Comparison of ENCODE assay signal across 11 cellular contexts in the genomic region with DNA sequence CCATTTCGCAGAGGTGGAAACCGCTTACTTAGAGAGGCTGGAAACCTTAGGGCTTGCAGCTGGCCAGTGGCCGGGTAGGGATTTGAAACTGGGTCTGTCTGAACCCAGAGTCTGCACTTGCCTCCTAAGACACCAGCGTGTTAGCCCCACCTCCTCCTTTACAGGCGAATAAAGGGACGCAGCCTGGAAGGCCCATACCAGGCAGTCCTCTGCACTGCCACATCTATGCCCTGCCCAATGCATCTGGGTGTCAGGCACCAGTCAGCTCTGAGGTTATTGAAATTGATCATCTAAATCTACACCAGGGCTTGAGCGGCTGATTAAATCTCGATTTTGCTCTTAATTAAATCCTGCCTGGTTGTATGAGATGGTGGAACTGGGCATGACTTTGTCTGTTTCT. TPM values are rescaled to one million over a fixed set of nuclear protein-coding genes. Genes with fewer than 3 reads are reported as not detected.
A peak's percentile ranks its signal among the peaks of the same experiment; 100 is the strongest.
DNase-seq lines count a peak whose midpoint lies in the region; ATAC-seq and TF ChIP-seq lines count a peak whose summit lies in the region.
"Had no signal": no experiment of that assay in that cellular context is flagged by ENCODE, and none has a peak within 500 bp of the region (broad histone marks: within the 10 kb centered on the region; RNA-seq: fewer than 3 reads in every experiment).

No MANE protein-coding gene starts in this region.

- H3K36me3 ChIP-seq in GM23338 (ENCODE audit: insufficient read depth) (no peaks in the 10 kb centered on the region), neuronal stem cell (replicated peaks in 1 of 2; ENCODE audit: control insufficient read depth in 2 of 2, insufficient read depth in 2 of 2, low read length in 2 of 2) (no peaks in the 10 kb centered on the region), HAP-1 (replicated peaks) (no peaks in the 10 kb centered on the region)
- H3K36me3 ChIP-seq: ovary had no signal

- H2AK5ac ChIP-seq in neuronal stem cell (ENCODE audit: low read depth, low read length): no peak overlapping the region

- H3K4me2 ChIP-seq in GM23338 (peak overlapping the region; percentile 90), neuronal stem cell (ENCODE audit: insufficient read depth, low read length, poor library complexity, severe bottlenecking) (peak overlapping the region; percentile 21)

- H4K20me1 ChIP-seq in GM23338 (replicated peaks; ENCODE audit: insufficient read depth): no peaks in the 10 kb centered on the region

- H3F3A ChIP-seq in GM23338 (replicated peaks; ENCODE audit: low read depth): 0 out of 2 replicates have a peak, but pooled peaks cover 3% of the 10 kb centered on the region

- H3K36me3 Mint-ChIP-seq in GM23338 (ENCODE audit: low read depth): no peaks in the 10 kb centered on the region
- H3K36me3 Mint-ChIP-seq: activated naive CD4-positive, alpha-beta T cell treated with anti-CD3 and anti-CD28 coated beads, Interleukin-2, amount 10 ng/mL, durations not matched to agents 7 days and 5 days had no signal

- peak; percentile 49 for DNase-seq in GM23338 (ENCODE audit: low spot score)
- no peak for DNase-seq in dorsolateral prefrontal cortex
- no peak for DNase-seq in neuronal stem cell (ENCODE audit: low spot score)
- DNase-seq in NCI-H446 (lab: John Stamatoyannopoulos, UW): no peak
- DNase-seq in HAP-1 (ENCODE audit: low spot score in 2 of 2): no peak
- no peak for DNase-seq in EL
- DNase-seq: activated CD4-positive, alpha-beta T cell treated with anti-CD3 and anti-CD28 coated beads for 1 hour; activated naive CD4-positive, alpha-beta T cell treated with anti-CD3 and anti-CD28 coated beads, Interleukin-2, amount 10 ng/mL, durations not matched to agents 7 days and 5 days; NCI-H226; ovary; SHP77 treated with DMSO at 0.1 percent for 48 hours had no signal

- no peak for TF ChIP-seq CTCF in GM23338 (conservative IDR thresholded peaks at IDR 0.05; ENCODE audit: low read depth in 2 of 2)
- TF ChIP-seq CTCF in dorsolateral prefrontal cortex (IDR thresholded peaks at IDR 0.05 in 54 of 56, conservative IDR thresholded peaks at IDR 0.05 in 2 of 56; ENCODE audit: low read depth in 1 of 56, partially characterized antibody in 56 of 56): no peak

- no peak overlapping the region for H2BK5ac ChIP-seq in neuronal stem cell (ENCODE audit: low read length)

- peaks cover 22% of the 10 kb centered on the region for H3K27me3 Mint-ChIP-seq in GM23338 (ENCODE audit: insufficient read depth, low read depth, poor library complexity)

- H3K18ac ChIP-seq in neuronal stem cell (ENCODE audit: low read length): no peak overlapping the region

- no peak overlapping the region for H3K9ac ChIP-seq in neuronal stem cell (ENCODE audit: low read depth, low read length, poor library complexity)

- H3K9me3 ChIP-seq in neuronal stem cell (replicated peaks in 1 of 2; ENCODE audit: control insufficient read depth in 2 of 2, insufficient read depth in 1 of 2, low read depth in 1 of 2, low read length in 2 of 2) (no peaks in the 10 kb centered on the region), HAP-1 (no peaks in the 10 kb centered on the region)
- H3K9me3 ChIP-seq: ovary had no signal

- H3K27ac ChIP-seq in GM23338 (ENCODE audit: low read depth) (no peak overlapping the region), dorsolateral prefrontal cortex (peak overlapping the region in 4 of 59 donors; percentile 36 to 68 (median 46)), neuronal stem cell (replicated peaks; ENCODE audit: low read length) (no peak overlapping the region)
- H3K27ac ChIP-seq: ovary had no signal

- H3K27ac Mint-ChIP-seq in GM23338: no peak overlapping the region
- H3K27ac Mint-ChIP-seq: activated naive CD4-positive, alpha-beta T cell treated with anti-CD3 and anti-CD28 coated beads, Interleukin-2, amount 10 ng/mL, durations not matched to agents 7 days and 5 days had no signal

- H2BK12ac ChIP-seq in neuronal stem cell (ENCODE audit: low read length): no peak overlapping the region

- H3K79me2 ChIP-seq in GM23338 (replicated peaks; ENCODE audit: insufficient read depth): no peaks in the 10 kb centered on the region

- H3K9me3 Mint-ChIP-seq in GM23338: no peaks in the 10 kb centered on the region
- H3K9me3 Mint-ChIP-seq: activated naive CD4-positive, alpha-beta T cell treated with anti-CD3 and anti-CD28 coated beads, Interleukin-2, amount 10 ng/mL, durations not matched to agents 7 days and 5 days had no signal

- no peak overlapping the region for H2BK120ac ChIP-seq in neuronal stem cell (ENCODE audit: low read depth, low read length)

- no peak overlapping the region for H2BK15ac ChIP-seq in neuronal stem cell (ENCODE audit: low read length)

- H2AFZ ChIP-seq in GM23338: peak overlapping the region; percentile 100
- peak overlapping the region; percentile 93 for H2AFZ ChIP-seq in neuronal stem cell (ENCODE audit: low read length)

- ATAC-seq in GM23338: peak; percentile 57

- no peak overlapping the region for H3K14ac ChIP-seq in neuronal stem cell (ENCODE audit: low read length)

- in situ Hi-C loops in HAP-1 (cut with MboI; ENCODE audit: low sequenced_read_pairs): no loop called here

- WGBS in neuronal stem cell (ENCODE audit: extremely low coverage in 2 of 2, insufficient read length in 2 of 2, insufficient replicate concordance in 1 of 2), 2 donors: no CpG with 5 or more reads among the region's 8 CpGs

- peak overlapping the region; percentile 73 for H3K4me3 ChIP-seq in GM23338
- peak overlapping the region in 32 of 59 donors; percentile 45 to 72 (median 66) for H3K4me3 ChIP-seq in dorsolateral prefrontal cortex
- H3K4me3 ChIP-seq in neuronal stem cell (ENCODE audit: low read length in 2 of 2): peak overlapping the region in 1 of 2 donors; percentile 37
- H3K4me3 ChIP-seq in HAP-1: no peak overlapping the region
- H3K4me3 ChIP-seq: ovary had no signal

- H3K4me1 ChIP-seq in GM23338 (ENCODE audit: insufficient read depth) (peaks cover 8% of the 10 kb centered on the region; the same call in 1 of the 2 replicates), neuronal stem cell (ENCODE audit: control insufficient read depth in 2 of 2, insufficient read depth in 1 of 2, low read depth in 1 of 2, low read length in 2 of 2) (peaks cover 4 to 5% of the 10 kb centered on the region in 2 donors), HAP-1 (no peaks in the 10 kb centered on the region)

- H3K27me3 ChIP-seq in GM23338 (ENCODE audit: insufficient read depth) (peaks cover 37% of the 10 kb centered on the region), dorsolateral prefrontal cortex (peaks cover 0 to 26% (median 0%) of the 10 kb centered on the region in 45 donors), neuronal stem cell (ENCODE audit: control insufficient read depth in 3 of 3, insufficient read depth in 3 of 3, low read depth in 1 of 3, low read length in 3 of 3) (peaks cover 2 to 70% (median 18%) of the 10 kb centered on the region in 3 experiments), HAP-1 (ENCODE audit: low read depth) (peaks cover 10% of the 10 kb centered on the region)
- H3K27me3 ChIP-seq: ovary had no signal

- peak overlapping the region; percentile 79 for H3K4me3 Mint-ChIP-seq in GM23338
- H3K4me3 Mint-ChIP-seq: activated naive CD4-positive, alpha-beta T cell treated with anti-CD3 and anti-CD28 coated beads, Interleukin-2, amount 10 ng/mL, durations not matched to agents 7 days and 5 days had no signal

- H4K8ac ChIP-seq in neuronal stem cell (ENCODE audit: low read depth, low read length): no peak overlapping the region

- H3K4me1 Mint-ChIP-seq in GM23338: peaks cover 12% of the 10 kb centered on the region; the same call in 2 of the 3 replicates

- intact Hi-C loops in dorsolateral prefrontal cortex (cut with DNase I): no loop called here

- no peak overlapping the region for H4K91ac ChIP-seq in neuronal stem cell (ENCODE audit: low read depth, low read length, poor library complexity)

- no peaks in the 10 kb centered on the region for H3K79me1 ChIP-seq in neuronal stem cell (ENCODE audit: low read depth, low read length)

- no peaks in the 10 kb centered on the region for H3K9me2 ChIP-seq in GM23338 (ENCODE audit: insufficient read depth)

- H3K4ac ChIP-seq in neuronal stem cell (ENCODE audit: low read length): no peak overlapping the region

- no peak overlapping the region for H3K23ac ChIP-seq in neuronal stem cell (ENCODE audit: low read depth, low read length, poor library complexity)

TF ChIP-seq in GM23338, 12 proteins besides CTCF, POLR2A, EP300 and RAD21 (continues in another document):
- TF ChIP-seq EZH2phosphoT487 (IDR thresholded peaks at IDR 0.05; ENCODE audit: unreplicated experiment) (no peak), EZH2 (IDR thresholded peaks at IDR 0.05; ENCODE audit: low read depth, unreplicated experiment) (no peak), STAT1 (IDR thresholded peaks at IDR 0.05; ENCODE audit: unreplicated experiment) (no peak), JUNB (IDR thresholded peaks at IDR 0.05; ENCODE audit: unreplicated experiment) (no peak), ZNF114 (CRISPR knock-in tag; IDR thresholded peaks at IDR 0.05) (no peak), NANOG (IDR thresholded peaks at IDR 0.05; ENCODE audit: borderline replicate concordance) (no peak), CREB1 (CRISPR knock-in tag; IDR thresholded peaks at IDR 0.05; ENCODE audit: low read depth) (no peak), ZNF331 (CRISPR knock-in tag; IDR thresholded peaks at IDR 0.05; ENCODE audit: low read depth) (no peak)

RNA-seq across cellular contexts. Expression of a gene that starts 19.9 kb away (rescaled TPM):
- total RNA-seq in GM23338 (2014; rRNA removed; shearing (Covaris generic)): 7.2 and 7.7 TPM in 2 replicates
- polyA plus RNA-seq in GM23338 (2016; fragmentation: Nextera tagmentation; extraction: Ambion mirVana): 4.1 and 4.2 TPM in 2 replicates
- 1 to 10 TPM in 91 of 120 experiments, under 1 TPM in 27, not detected in 2; 0.22 to 4.0 (median 1.6) TPM for total RNA-seq in dorsolateral prefrontal cortex
- polyA plus RNA-seq in neuronal stem cell (2013, experiment 1 of 2): 1.6 TPM
- polyA plus RNA-seq in neuronal stem cell (2013, experiment 2 of 2): 1.4 TPM

RNA-seq across cellular contexts. Expression of a gene that starts 30.2 kb away (rescaled TPM):
- 31.6 and 38.4 TPM in 2 replicates for total RNA-seq in GM23338 (2014; rRNA removed; shearing (Covaris generic))
- 15.9 and 19.7 TPM in 2 replicates for polyA plus RNA-seq in GM23338 (2016; fragmentation: Nextera tagmentation; extraction: Ambion mirVana)
- 10 to 100 TPM; 13.5 to 26.7 (median 19.9) TPM for total RNA-seq in dorsolateral prefrontal cortex
- polyA plus RNA-seq in neuronal stem cell (2013, experiment 1 of 2): 24.5 TPM
- 24.9 TPM for polyA plus RNA-seq in neuronal stem cell (2013, experiment 2 of 2)

RNA-seq across cellular contexts. Expression of a gene that starts 30.8 kb away (rescaled TPM):
- 0.56 TPM in 1 of 2 replicates, not detected in the other for total RNA-seq in GM23338 (2014; rRNA removed; shearing (Covaris generic))
- 6.6 and 8.5 TPM in 2 replicates for polyA plus RNA-seq in GM23338 (2016; fragmentation: Nextera tagmentation; extraction: Ambion mirVana)
- 1 to 10 TPM in 2 of 120 experiments, under 1 TPM in 7, not detected in 111; 0.29 to 1.1 (median 0.59) TPM for total RNA-seq in dorsolateral prefrontal cortex
- 0.70 TPM for polyA plus RNA-seq in neuronal stem cell (2013, experiment 1 of 2)
- polyA plus RNA-seq in neuronal stem cell (2013, experiment 2 of 2): 0.65 TPM

RNA-seq across cellular contexts. Expression of a gene that starts 42.2 kb away (rescaled TPM):
- not detected in 2 replicates for total RNA-seq in GM23338 (2014; rRNA removed; shearing (Covaris generic))
- polyA plus RNA-seq in GM23338 (2016; fragmentation: Nextera tagmentation; extraction: Ambion mirVana): 0.94 TPM in 1 of 2 replicates, not detected in the other
- not detected for total RNA-seq in dorsolateral prefrontal cortex
- not detected for polyA plus RNA-seq in neuronal stem cell (2013, experiment 1 of 2)
- not detected for polyA plus RNA-seq in neuronal stem cell (2013, experiment 2 of 2)
- total RNA-seq: ovary had no signal
- polyA plus RNA-seq: ovary had no signal
